26 cellular contexts compared by ENCODE assay signal in the genomic region with DNA sequence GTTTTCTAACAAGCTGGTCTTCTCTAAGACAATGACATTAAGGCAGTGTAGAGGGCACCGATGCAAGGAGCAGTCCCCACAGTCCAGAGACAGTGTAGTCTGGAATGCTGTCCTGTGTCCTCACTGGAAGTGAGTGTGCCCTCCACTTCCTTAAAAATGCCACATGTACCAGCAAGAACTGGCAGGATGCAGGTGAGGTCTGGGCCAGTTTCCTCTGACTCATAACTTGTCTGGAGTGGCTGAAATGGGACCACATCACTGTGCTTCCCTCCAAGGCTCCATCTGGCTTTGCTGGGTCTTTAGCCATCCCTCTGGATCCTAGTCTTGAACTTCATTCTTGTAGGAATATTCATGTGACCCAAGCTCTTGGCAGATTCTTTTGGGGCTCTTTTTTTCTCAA.
"Had no signal": no experiment of that assay in that cellular context is flagged by ENCODE, and none has a peak within 500 bp of the region (broad histone marks: within the 10 kb centered on the region; RNA-seq: fewer than 3 reads in every experiment).

No MANE protein-coding gene starts in this region.

- H3K79me2 ChIP-seq: hepatocyte had no signal

- ATAC-seq: naive thymus-derived CD8-positive, alpha-beta T cell; sciatic nerve; stimulated activated effector memory CD8-positive, alpha-beta T cell treated with anti-CD3 and anti-CD28 coated beads, Interleukin-12 subunit alpha, Interleukin-12 subunit beta, amount 100 ng/mL, for 72 hours; stimulated activated naive CD8-positive, alpha-beta T cell treated with anti-CD3 and anti-CD28 coated beads, Interleukin-15, amount 100 ng/mL, for 72 hours had no signal

- DNase-seq: activated CD4-positive, alpha-beta T cell treated with anti-CD3 and anti-CD28 coated beads for 1 hour; activated CD4-positive, alpha-beta T cell treated with anti-CD3 and anti-CD28 coated beads, Interleukin-2, amount 50 U/mL, for 1 hour; activated naive CD4-positive, alpha-beta T cell; activated T-cell treated with anti-CD3 and anti-CD28 coated beads, Interleukin-2, amount 50 U/mL, for 1 hour; adrenal gland; cerebellar nuclear complex; endodermal cell; erythroblast; foreskin fibroblast; immature natural killer cell; kidney glomerular epithelial cell; left ventricle myocardium inferior; naive thymus-derived CD8-positive, alpha-beta T cell; posterior cingulate gyrus; small intestine; stimulated activated CD4-positive, alpha-beta T cell treated with anti-CD3 and anti-CD28 coated beads, Interleukin-2, amount 100 ng/mL, for 24 hours; stimulated activated naive CD8-positive, alpha-beta T cell treated with anti-CD3 and anti-CD28 coated beads, Interleukin-15, amount 100 ng/mL, for 72 hours; tibial artery; WERI-Rb-1 had no signal

- H2AFZ ChIP-seq: hepatocyte, neural progenitor cell had no signal

- H3K4me3 ChIP-seq: adrenal gland, coronary artery, hepatocyte, left ventricle myocardium inferior, neural progenitor cell, tibial artery had no signal

- FAIRE-seq: astrocyte, small intestine, TTC549 had no signal

- H3K27ac ChIP-seq: adrenal gland, coronary artery, hepatocyte, left ventricle myocardium inferior, neural progenitor cell, tibial artery, WERI-Rb-1 had no signal

- H3K9ac ChIP-seq: neural progenitor cell had no signal

- H3K4me1 ChIP-seq: adrenal gland, left ventricle myocardium inferior, neural progenitor cell, tibial artery had no signal

- H3K4me2 ChIP-seq: hepatocyte, neural progenitor cell had no signal

- H3K9me3 ChIP-seq: adrenal gland, left ventricle myocardium inferior, tibial artery had no signal

- H3K27me3 ChIP-seq: adrenal gland, tibial artery had no signal

- H3K36me3 ChIP-seq: adrenal gland, left ventricle myocardium inferior, neural progenitor cell, tibial artery, WERI-Rb-1 had no signal
